29 cellular contexts compared by ENCODE assay signal in genomic region chr1:51791888-51792287, GRCh38.
DNase-seq lines count a peak whose midpoint lies in the region; ATAC-seq, FAIRE-seq and TF ChIP-seq lines count a peak whose summit lies in the region.
"Had no signal": no experiment of that assay in that cellular context is flagged by ENCODE, and none has a peak within 500 bp of the region (broad histone marks: within the 10 kb centered on the region; RNA-seq: fewer than 3 reads in every experiment).

No MANE protein-coding gene starts in this region.

- CTCF ChIA-PET in activated naive CD4-positive, alpha-beta T cell treated with anti-CD3 and anti-CD28 coated beads for 36 hours (lab: Charles Lee), result interaction anchor here (2.3 kb wide), 1 partner anchor 23 kb away, joined by 10 read pairs; no protein-coding TSS in a partner anchor
- CTCF ChIA-PET in HCT116 (lab: Charles Lee), result interaction anchor here (1.2 kb wide), 1 partner anchor 23 kb away, joined by 3 read pairs; no protein-coding TSS in a partner anchor
- CTCF ChIA-PET in K562 (lab: Yijun Ruan, JAX; ENCODE audit: low intra/inter-chr PET ratio), result no interaction called here

- no peaks in the 10 kb centered on the region for H3K9me2 ChIP-seq in HCT116 (ENCODE audit: insufficient read depth)

- no peaks in the 10 kb centered on the region for H3K9me1 ChIP-seq in K562 (ENCODE audit: control insufficient read depth, insufficient read depth, low read length)

- H3K9me3 Mint-ChIP-seq in activated naive CD4-positive, alpha-beta T cell treated with anti-CD3 and anti-CD28 coated beads for 36 hours, result no peaks in the 10 kb centered on the region
- no peaks in the 10 kb centered on the region for H3K9me3 Mint-ChIP-seq in neural progenitor cell
- H3K9me3 Mint-ChIP-seq: dendritic cell treated with granulocyte-macrophage colony-stimulating factor and Interleukin-4, amounts not matched to agents 40 ng/mL and 50 ng/mL, for 4 days; H9 had no signal

- FAIRE-seq in K562 (lab: Jason Lieb, UNC), result no peak
- FAIRE-seq: bronchial epithelial cell, GM12892 had no signal

- H3K27ac ChIP-seq in HCT116 (ENCODE audit: low read depth, low read length) (no peak overlapping the region), K562 (ENCODE audit: extremely low read depth, low read depth, low read length) (no peak overlapping the region), neural progenitor cell (peak overlapping the region; percentile 10)
- H3K27ac ChIP-seq: adrenal gland, C4-2B, epithelial cell of prostate, lower lobe of right lung, parathyroid adenoma, sigmoid colon, SJCRH30, testis had no signal

- H3K4me2 ChIP-seq in HCT116 (ENCODE audit: low read length) (no peak overlapping the region), K562 (ENCODE audit: insufficient read depth, low read length) (no peak overlapping the region), neural progenitor cell (no peak overlapping the region)
- H3K4me2 ChIP-seq: KMS-11 had no signal

- no peak overlapping the region for H3K4me3 ChIP-seq in HCT116 (replicated peaks in 1 of 2; ENCODE audit: low read depth in 1 of 2, low read length in 2 of 2)
- no peak overlapping the region for H3K4me3 ChIP-seq in K562
- H3K4me3 ChIP-seq in neural progenitor cell, result no peak overlapping the region
- H3K4me3 ChIP-seq: adrenal gland, lower lobe of right lung, sigmoid colon, SJCRH30, testis had no signal

- TF ChIP-seq POLR2A in HCT116 (IDR thresholded peaks at IDR 0.05; ENCODE audit: borderline replicate concordance, extremely low read depth, insufficient read depth, insufficient read length) (no peak), K562 (conservative IDR thresholded peaks at IDR 0.05) (peak; percentile 6; the same call in 1 of the 2 replicates)

- H3K4me1 Mint-ChIP-seq in activated naive CD4-positive, alpha-beta T cell treated with anti-CD3 and anti-CD28 coated beads for 36 hours (ENCODE audit: low read depth), result peaks cover 11% of the 10 kb centered on the region
- H3K4me1 Mint-ChIP-seq in neural progenitor cell, result no peaks in the 10 kb centered on the region
- H3K4me1 Mint-ChIP-seq: H9 had no signal

- H2AFZ ChIP-seq in HCT116 (ENCODE audit: low read depth, low read length, poor library complexity, severe bottlenecking), result no peak overlapping the region
- no peak overlapping the region for H2AFZ ChIP-seq in K562 (ENCODE audit: low read depth, low read length)
- no peak overlapping the region for H2AFZ ChIP-seq in neural progenitor cell (replicated peaks)
- H2AFZ ChIP-seq: parathyroid adenoma had no signal

- H3K36me3 ChIP-seq in HCT116 (ENCODE audit: control insufficient read depth in 1 of 2, insufficient read depth in 2 of 2, low read length in 2 of 2), result peaks cover 47 to 58% of the 10 kb centered on the region in 2 experiments; a peak in 3 of 4 replicates
- H3K36me3 ChIP-seq in K562 (ENCODE audit: control insufficient read depth, insufficient read depth, low read length), result peaks cover 92% of the 10 kb centered on the region
- peaks cover 6% of the 10 kb centered on the region for H3K36me3 ChIP-seq in neural progenitor cell

- H3K4me3 Mint-ChIP-seq in activated naive CD4-positive, alpha-beta T cell treated with anti-CD3 and anti-CD28 coated beads for 36 hours, result no peak overlapping the region
- no peak overlapping the region for H3K4me3 Mint-ChIP-seq in neural progenitor cell
- H3K4me3 Mint-ChIP-seq: dendritic cell treated with granulocyte-macrophage colony-stimulating factor and Interleukin-4, amounts not matched to agents 40 ng/mL and 50 ng/mL, for 4 days; H9 had no signal

- H3K36me3 Mint-ChIP-seq in activated naive CD4-positive, alpha-beta T cell treated with anti-CD3 and anti-CD28 coated beads for 36 hours (ENCODE audit: low read depth), result peaks cover 25% of the 10 kb centered on the region
- peaks cover 49% of the 10 kb centered on the region for H3K36me3 Mint-ChIP-seq in neural progenitor cell

- TF ChIP-seq RAD21 in HCT116 (IDR thresholded peaks at IDR 0.05; ENCODE audit: low read depth) (no peak), K562 (CRISPR knock-in tag; conservative IDR thresholded peaks at IDR 0.05 in 1 of 2, IDR thresholded peaks at IDR 0.05 in 1 of 2) (no peak)

- ATAC-seq in HCT116, result no peak
- peak; percentile 11 for ATAC-seq in K562
- no peak for ATAC-seq in HG02610 (IDR thresholded peaks at IDR 0.05; ENCODE audit: unreplicated experiment)
- no peak for ATAC-seq in GM18502 (IDR thresholded peaks at IDR 0.05; ENCODE audit: poor library complexity, unreplicated experiment)
- ATAC-seq: lower lobe of right lung had no signal

- TF ChIP-seq CTCF in HCT116 (IDR thresholded peaks at IDR 0.05 in 2 of 3, conservative IDR thresholded peaks at IDR 0.05 in 1 of 3; ENCODE audit: borderline replicate concordance in 1 of 3, insufficient read depth in 1 of 3, low read depth in 2 of 3, low read length in 2 of 3) (no peak), K562 (IDR thresholded peaks at IDR 0.05 in 2 of 3, conservative IDR thresholded peaks at IDR 0.05 in 1 of 3; ENCODE audit: insufficient read depth in 2 of 3, low read depth in 1 of 3, low read length in 3 of 3) (no peak), neural progenitor cell (IDR thresholded peaks at IDR 0.05) (no peak)

- no peak for TF ChIP-seq EP300 in K562 (IDR thresholded peaks at IDR 0.05; ENCODE audit: low read length)

- peaks cover 3% of the 10 kb centered on the region; the same call in 1 of the 2 replicates for H4K20me1 ChIP-seq in HCT116 (ENCODE audit: insufficient read depth)
- H4K20me1 ChIP-seq in K562 (replicated peaks; ENCODE audit: control insufficient read depth, insufficient read depth, low read length), result no peaks in the 10 kb centered on the region
- H4K20me1 ChIP-seq in neural progenitor cell (ENCODE audit: low read depth), result peaks cover 3% of the 10 kb centered on the region

- H3K9me3 ChIP-seq in HCT116 (ENCODE audit: control insufficient read depth in 1 of 2, insufficient read depth in 1 of 2, low read depth in 1 of 2, low read length in 2 of 2), result no peaks in the 10 kb centered on the region
- H3K9me3 ChIP-seq in K562 (replicated peaks; ENCODE audit: control insufficient read depth, insufficient read depth, low read depth, low read length), result no peaks in the 10 kb centered on the region
- H3K9me3 ChIP-seq in neural progenitor cell (ENCODE audit: low read depth), result no peaks in the 10 kb centered on the region
- H3K9me3 ChIP-seq: adrenal gland, lower lobe of right lung, sigmoid colon, SJCRH30, testis had no signal

- RAD21 ChIA-PET in HCT116 (lab: Charles Lee; ENCODE audit: low non-redundant PET in 1 of 2, low total read pairs in 2 of 2, uncharacterized antibody in 2 of 2, unreplicated experiment in 2 of 2), result no interaction called here

- H3K79me2 ChIP-seq in HCT116 (ENCODE audit: insufficient read depth, low read length) (no peaks in the 10 kb centered on the region), K562 (ENCODE audit: control insufficient read depth, insufficient read depth, low read length) (no peaks in the 10 kb centered on the region), neural progenitor cell (ENCODE audit: low read depth) (no peaks in the 10 kb centered on the region)
- H3K79me2 ChIP-seq: parathyroid adenoma had no signal

- H3K27ac Mint-ChIP-seq in activated naive CD4-positive, alpha-beta T cell treated with anti-CD3 and anti-CD28 coated beads for 36 hours, result peak overlapping the region; percentile 7
- H3K27ac Mint-ChIP-seq in neural progenitor cell, result peak overlapping the region; percentile 7
- H3K27ac Mint-ChIP-seq: dendritic cell treated with granulocyte-macrophage colony-stimulating factor and Interleukin-4, amounts not matched to agents 40 ng/mL and 50 ng/mL, for 4 days had no signal

- in situ Hi-C loops in K562 (cut with MboI), result no loop called here

- intact Hi-C loops in activated naive CD4-positive, alpha-beta T cell treated with anti-CD3 and anti-CD28 coated beads for 36 hours (cut with micrococcal nuclease), result loop anchor here (2.0 kb wide), 1 partner anchor 87 kb away; the partner anchor contains the start of gene NRDC
- intact Hi-C loops in HCT116 (cut with micrococcal nuclease) (no loop called here), K562 (cut with micrococcal nuclease) (loop anchor here (10.0 kb wide), 1 partner anchor 213 kb away; no protein-coding TSS in a partner anchor)

- BruUV-seq in HCT116 (replicated peaks; lab: Mats Ljungman, UMichigan), result no TSS peak
- no TSS peak for BruUV-seq in K562 (replicated peaks; lab: Mats Ljungman, UMichigan)

- H3K9ac ChIP-seq in HCT116 (ENCODE audit: low read length) (no peak overlapping the region), K562 (ENCODE audit: insufficient read depth in 1 of 2, low read depth in 2 of 2, low read length in 2 of 2) (no peak overlapping the region), neural progenitor cell (no peak overlapping the region)
- H3K9ac ChIP-seq: KMS-11, parathyroid adenoma had no signal

- no peaks in the 10 kb centered on the region for H3K4me1 ChIP-seq in HCT116 (ENCODE audit: control insufficient read depth in 1 of 2, insufficient read depth in 2 of 2, low read length in 2 of 2)
- no peaks in the 10 kb centered on the region for H3K4me1 ChIP-seq in K562 (replicated peaks in 1 of 2; ENCODE audit: control insufficient read depth in 2 of 2, insufficient read depth in 2 of 2, low read length in 2 of 2)
- no peaks in the 10 kb centered on the region for H3K4me1 ChIP-seq in neural progenitor cell
- H3K4me1 ChIP-seq: adrenal gland, SJCRH30, testis had no signal

- POLR2A ChIA-PET in HCT116 (lab: Charles Lee), result no interaction called here
- POLR2A ChIA-PET in K562 (lab: Yijun Ruan, JAX), result interaction anchor here (0.6 to 1.1 kb wide), 4 partner anchors 12 to 573 kb away, joined by 3 to 5 read pairs (median 4); no protein-coding TSS in a partner anchor

- WGBS in K562 (ENCODE audit: insufficient coverage, low coverage, missing lambda C conversion rate), result 87% methylated on average over 1 of the region's 1 CpG

- H3K27me3 ChIP-seq in HCT116 (ENCODE audit: insufficient read depth, low read length) (no peaks in the 10 kb centered on the region), K562 (ENCODE audit: control insufficient read depth in 2 of 2, insufficient read depth in 2 of 2, low read length in 2 of 2) (no peaks in the 10 kb centered on the region), neural progenitor cell (no peaks in the 10 kb centered on the region)
- H3K27me3 ChIP-seq: adrenal gland, sigmoid colon, SJCRH30, testis had no signal

- H3F3A ChIP-seq in neural progenitor cell (ENCODE audit: low read depth), result no peaks in the 10 kb centered on the region

- no peaks in the 10 kb centered on the region for H3K27me3 Mint-ChIP-seq in activated naive CD4-positive, alpha-beta T cell treated with anti-CD3 and anti-CD28 coated beads for 36 hours (ENCODE audit: low read depth)
- peaks cover 2% of the 10 kb centered on the region for H3K27me3 Mint-ChIP-seq in neural progenitor cell (ENCODE audit: insufficient read depth, low read depth)
- H3K27me3 Mint-ChIP-seq: dendritic cell treated with granulocyte-macrophage colony-stimulating factor and Interleukin-4, amounts not matched to agents 40 ng/mL and 50 ng/mL, for 4 days had no signal

- no peak for DNase-seq in activated naive CD4-positive, alpha-beta T cell treated with anti-CD3 and anti-CD28 coated beads for 36 hours
- no peak for DNase-seq in activated naive CD4-positive, alpha-beta T cell (lab: John Stamatoyannopoulos, UW)
- DNase-seq in HCT116 (ENCODE audit: low read depth, low spot score), result no peak
- DNase-seq in K562 (ENCODE audit: extremely low read depth in 1 of 4, low spot score in 3 of 4), result no peak
- no peak for DNase-seq in neural progenitor cell (ENCODE audit: low spot score)
- no peak for DNase-seq in DMS79 treated with DMSO at 0.1 percent for 48 hours (lab: John Stamatoyannopoulos, UW)
- DNase-seq: activated CD4-positive, alpha-beta T cell treated with anti-CD3 and anti-CD28 coated beads, Interleukin-2, amount 50 U/mL, for 4 hours; activated T-cell treated with anti-CD3 and anti-CD28 coated beads, Interleukin-2, amount 50 U/mL, for 48 hours; adrenal gland; H9; hippocampal formation; islet precursor cell; lower lobe of right lung; MV-4-11; NCI-H1694 treated with DMSO at 0.1 percent for 48 hours; NCI-H226; NCI-H774; sigmoid colon; SJCRH30; testis had no signal
